In the genomic region with DNA sequence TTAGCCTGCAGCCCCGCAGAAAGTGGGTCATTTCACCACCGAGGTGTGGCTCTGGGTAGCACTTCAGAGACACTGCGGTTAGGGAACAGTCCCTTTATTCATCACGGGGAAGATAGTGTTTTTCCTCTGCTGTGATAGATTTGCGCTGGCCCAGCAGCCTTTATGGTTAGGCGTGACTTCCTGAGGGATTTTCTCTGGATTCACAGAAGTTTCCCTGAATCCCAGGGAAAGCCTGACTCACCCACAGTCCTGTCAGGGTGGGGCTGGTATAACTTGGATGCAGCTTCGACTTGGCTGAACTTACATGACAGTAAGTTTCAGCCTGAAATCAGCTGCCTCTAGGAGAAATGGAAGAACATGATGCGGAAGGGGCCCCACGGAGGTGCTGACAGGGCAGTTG, we compare ENCODE assay signal across 15 cellular contexts.
DNase-seq lines count a peak whose midpoint lies in the region; ATAC-seq and TF ChIP-seq lines count a peak whose summit lies in the region.
"Had no signal": no experiment of that assay in that cellular context is flagged by ENCODE, and none has a peak within 500 bp of the region (broad histone marks: within the 10 kb centered on the region; RNA-seq: fewer than 3 reads in every experiment).

No MANE protein-coding gene starts in this region.

- H3K36me3 Mint-ChIP-seq in T-helper 17 cell (ENCODE audit: low read depth) = no peaks in the 10 kb centered on the region
- H3K36me3 Mint-ChIP-seq: memory B cell had no signal

- no peaks in the 10 kb centered on the region for H3K4me1 Mint-ChIP-seq in T-helper 17 cell
- H3K4me1 Mint-ChIP-seq: memory B cell had no signal

- no peaks in the 10 kb centered on the region for H3K36me3 ChIP-seq in suprapubic skin
- H3K36me3 ChIP-seq: SJSA1 had no signal

- no peaks in the 10 kb centered on the region for H3K27me3 Mint-ChIP-seq in T-helper 17 cell
- H3K27me3 Mint-ChIP-seq: CD4-positive, alpha-beta T cell; memory B cell; stimulated activated naive CD8-positive, alpha-beta T cell treated with anti-CD3 and anti-CD28 coated beads, Interleukin-15, Interleukin-2, amounts not matched to agents 100 ng/mL and 50 ng/mL, for 24 hours had no signal

- no peak overlapping the region for H3K27ac Mint-ChIP-seq in T-helper 17 cell
- H3K27ac Mint-ChIP-seq: CD4-positive, alpha-beta T cell; memory B cell; stimulated activated naive CD8-positive, alpha-beta T cell treated with anti-CD3 and anti-CD28 coated beads, Interleukin-15, Interleukin-2, amounts not matched to agents 100 ng/mL and 50 ng/mL, for 24 hours had no signal

- DNase-seq in HT1080 (ENCODE audit: low read depth) (peak; percentile 78), dermis microvascular lymphatic vessel endothelial cell (ENCODE audit: low read depth in 2 of 2) (peak; percentile 55 to 85), islet precursor cell (peak; percentile 79), suprapubic skin (ENCODE audit: low spot score in 2 of 2) (peak; percentile 72 to 80), T-helper 17 cell (no peak), NCI-H2196 (lab: John Stamatoyannopoulos, UW; ENCODE audit: unreplicated experiment) (no peak), kidney glomerular epithelial cell (lab: John Stamatoyannopoulos, UW) (no peak)
- no peak for DNase-seq in stimulated activated CD4-positive, alpha-beta T cell treated with anti-CD3 and anti-CD28 coated beads, Interleukin-12 subunit alpha, Interleukin-12 subunit beta, amount 100 ng/mL, for 4 hours
- DNase-seq: CD4-positive, alpha-beta T cell; effector CD4-positive, alpha-beta T cell; NCI-H82 had no signal

- H3K9me3 ChIP-seq in suprapubic skin = no peaks in the 10 kb centered on the region
- no peaks in the 10 kb centered on the region for H3K9me3 ChIP-seq in T-helper 17 cell (ENCODE audit: control insufficient read depth, low read length, poor library complexity, severe bottlenecking)
- H3K9me3 ChIP-seq: SJSA1 had no signal

- no peaks in the 10 kb centered on the region for H3K27me3 ChIP-seq in suprapubic skin
- H3K27me3 ChIP-seq: SJSA1 had no signal

- H3K27ac ChIP-seq in suprapubic skin = peak overlapping the region; percentile 3
- H3K27ac ChIP-seq: parathyroid adenoma, SJSA1 had no signal

- no peak for TF ChIP-seq POLR2A in suprapubic skin (IDR thresholded peaks at IDR 0.05)

- no peak overlapping the region for H3K4me3 ChIP-seq in suprapubic skin
- H3K4me3 ChIP-seq: SJSA1 had no signal

- no peak for ATAC-seq in T-helper 17 cell

- H3K4me1 ChIP-seq in suprapubic skin = no peaks in the 10 kb centered on the region
- H3K4me1 ChIP-seq: parathyroid adenoma had no signal

- TF ChIP-seq EP300 in suprapubic skin (IDR thresholded peaks at IDR 0.05) = no peak

- no peak overlapping the region for H3K4me3 Mint-ChIP-seq in T-helper 17 cell
- H3K4me3 Mint-ChIP-seq: CD4-positive, alpha-beta T cell; memory B cell; stimulated activated naive CD8-positive, alpha-beta T cell treated with anti-CD3 and anti-CD28 coated beads, Interleukin-15, Interleukin-2, amounts not matched to agents 100 ng/mL and 50 ng/mL, for 24 hours had no signal

- no peak for TF ChIP-seq CTCF in suprapubic skin (IDR thresholded peaks at IDR 0.05)

- 20% methylated on average over 8 of the region's 9 CpGs for WGBS in suprapubic skin

Comparison
In these comparisons a context has a peak if more than half of its experiments do, and no peak if none do; other contexts are left out.
1. DNase-seq: peak in HT1080 (single experiment), dermis microvascular lymphatic vessel endothelial cell (2 of 2), islet precursor cell (single experiment) and suprapubic skin (2 of 2); none in T-helper 17 cell (0 of 3), NCI-H2196 (single experiment), stimulated activated CD4-positive, alpha-beta T cell treated with anti-CD3 and anti-CD28 coated beads, Interleukin-12 subunit alpha, Interleukin-12 subunit beta, amount 100 ng/mL, for 4 hours (single experiment) and kidney glomerular epithelial cell (single experiment).